In genomic region chr11:20880094-20880493, GRCh38 we compare ENCODE assay signal across 3 cellular contexts.
TF ChIP-seq lines count a peak whose summit lies in the region.

No MANE protein-coding gene starts in this region.

TF ChIP-seq in GM23338, 12 proteins besides CTCF, POLR2A, EP300 and RAD21 (continued from another document and continues in another):
- no peak for TF ChIP-seq REST (IDR thresholded peaks at IDR 0.05; ENCODE audit: unreplicated experiment)
- no peak for TF ChIP-seq ZNF114 (CRISPR knock-in tag; IDR thresholded peaks at IDR 0.05)
- TF ChIP-seq EZH2phosphoT487 (IDR thresholded peaks at IDR 0.05; ENCODE audit: unreplicated experiment): no peak
- no peak for TF ChIP-seq POLR2AphosphoS5 (IDR thresholded peaks at IDR 0.05; ENCODE audit: low read depth)
- TF ChIP-seq NANOG (IDR thresholded peaks at IDR 0.05; ENCODE audit: borderline replicate concordance): no peak
- no peak for TF ChIP-seq STAT1 (IDR thresholded peaks at IDR 0.05; ENCODE audit: unreplicated experiment)
- no peak for TF ChIP-seq CREB1 (CRISPR knock-in tag; IDR thresholded peaks at IDR 0.05; ENCODE audit: low read depth)
- TF ChIP-seq JUNB (IDR thresholded peaks at IDR 0.05; ENCODE audit: unreplicated experiment): no peak
- TF ChIP-seq, protein P1, sequence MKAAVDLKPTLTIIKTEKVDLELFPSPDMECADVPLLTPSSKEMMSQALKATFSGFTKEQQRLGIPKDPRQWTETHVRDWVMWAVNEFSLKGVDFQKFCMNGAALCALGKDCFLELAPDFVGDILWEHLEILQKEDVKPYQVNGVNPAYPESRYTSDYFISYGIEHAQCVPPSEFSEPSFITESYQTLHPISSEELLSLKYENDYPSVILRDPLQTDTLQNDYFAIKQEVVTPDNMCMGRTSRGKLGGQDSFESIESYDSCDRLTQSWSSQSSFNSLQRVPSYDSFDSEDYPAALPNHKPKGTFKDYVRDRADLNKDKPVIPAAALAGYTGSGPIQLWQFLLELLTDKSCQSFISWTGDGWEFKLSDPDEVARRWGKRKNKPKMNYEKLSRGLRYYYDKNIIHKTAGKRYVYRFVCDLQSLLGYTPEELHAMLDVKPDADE (IDR thresholded peaks at IDR 0.05): no peak

TF ChIP-seq in WTC11, 78 proteins besides CTCF, POLR2A, EP300 and RAD21:
- peak; percentile 71 for TF ChIP-seq USF2 (CRISPR knock-in tag; IDR thresholded peaks at IDR 0.05)
- TF ChIP-seq NR3C1 (CRISPR knock-in tag; conservative IDR thresholded peaks at IDR 0.05; ENCODE audit: low read depth): no peak
- TF ChIP-seq USF1 (CRISPR knock-in tag; IDR thresholded peaks at IDR 0.05): 0 out of 2 replicates have a peak, but pooled peaks have one; percentile 32
TF ChIP-seq in WTC11: peak in this region for 2.

TF ChIP-seq in K562, 482 proteins besides CTCF, POLR2A, EP300 and RAD21 (continued from another document):
- TF ChIP-seq, protein P2, sequence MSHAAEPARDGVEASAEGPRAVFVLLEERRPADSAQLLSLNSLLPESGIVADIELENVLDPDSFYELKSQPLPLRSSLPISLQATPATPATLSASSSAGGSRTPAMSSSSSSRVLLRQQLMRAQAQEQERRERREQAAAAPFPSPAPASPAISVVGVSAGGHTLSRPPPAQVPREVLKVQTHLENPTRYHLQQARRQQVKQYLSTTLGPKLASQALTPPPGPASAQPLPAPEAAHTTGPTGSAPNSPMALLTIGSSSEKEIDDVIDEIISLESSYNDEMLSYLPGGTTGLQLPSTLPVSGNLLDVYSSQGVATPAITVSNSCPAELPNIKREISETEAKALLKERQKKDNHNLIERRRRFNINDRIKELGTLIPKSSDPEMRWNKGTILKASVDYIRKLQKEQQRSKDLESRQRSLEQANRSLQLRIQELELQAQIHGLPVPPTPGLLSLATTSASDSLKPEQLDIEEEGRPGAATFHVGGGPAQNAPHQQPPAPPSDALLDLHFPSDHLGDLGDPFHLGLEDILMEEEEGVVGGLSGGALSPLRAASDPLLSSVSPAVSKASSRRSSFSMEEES (CRISPR knock-in tag; IDR thresholded peaks at IDR 0.05): peak; percentile 73
- no peak for TF ChIP-seq ZNF57 (CRISPR knock-in tag; IDR thresholded peaks at IDR 0.05)
